Comparison of ENCODE assay signal across 28 cellular contexts in genomic region chr18:57410749-57411148, GRCh38. TPM values are rescaled to one million over a fixed set of nuclear protein-coding genes. Genes with fewer than 3 reads are reported as not detected.
"Had no signal": no experiment of that assay in that cellular context is flagged by ENCODE, and none has a peak within 500 bp of the region (broad histone marks: within the 10 kb centered on the region; RNA-seq: fewer than 3 reads in every experiment).

No MANE protein-coding gene starts in this region.

- H3K79me2 ChIP-seq: hepatocyte had no signal

- H3K27ac ChIP-seq: epithelial cell of prostate, esophagus muscularis mucosa, foreskin keratinocyte, gastroesophageal sphincter, heart left ventricle, hepatocyte, ovary, psoas muscle, skin epidermis, spleen, testis, tibial artery had no signal

- H3K27me3 ChIP-seq: foreskin keratinocyte, ovary, testis, tibial artery had no signal

- H2AFZ ChIP-seq: hepatocyte had no signal

- H3K4me1 ChIP-seq: esophagus muscularis mucosa, foreskin keratinocyte, gastroesophageal sphincter, heart left ventricle, psoas muscle, spleen, testis, tibial artery had no signal

- ATAC-seq: foreskin keratinocyte; gastroesophageal sphincter; heart left ventricle; left lobe of liver; natural killer cell; psoas muscle; right cardiac atrium; stimulated activated memory B cell treated with anti-CD40 and anti-IgM and Interleukin-4, amounts not matched to agents 10 μg/mL and 1 μg/mL and 100 μg/mL, for 72 hours; stimulated activated naive CD8-positive, alpha-beta T cell treated with anti-CD3 and anti-CD28 coated beads, Interleukin-15, Interleukin-2, amounts not matched to agents 100 U/mL and 50 U/mL, for 24 hours had no signal

- H3K4me3 ChIP-seq: esophagus muscularis mucosa, gastroesophageal sphincter, heart left ventricle, hepatocyte, lung, ovary, psoas muscle, skin epidermis, spleen, testis, tibial artery had no signal

- FAIRE-seq: kidney had no signal

- DNase-seq: effector CD8-positive, alpha-beta T cell; endodermal cell; foreskin keratinocyte; heart left ventricle; kidney; natural killer cell; occipital lobe; ovary; posterior cingulate gyrus; psoas muscle; right cardiac atrium; spleen; stimulated activated CD4-positive, alpha-beta T cell treated with anti-CD3 and anti-CD28 coated beads, Interleukin-4, amount 100 ng/mL, for 4 hours; stimulated activated naive CD8-positive, alpha-beta T cell treated with anti-CD3 and anti-CD28 coated beads, Interleukin-15, Interleukin-2, amounts not matched to agents 100 U/mL and 50 U/mL, for 24 hours; substantia nigra; testis; tibial artery had no signal

- H3K9me3 ChIP-seq: ovary, psoas muscle, testis had no signal

- H3K36me3 ChIP-seq: esophagus muscularis mucosa, gastroesophageal sphincter, heart left ventricle, ovary, spleen, tibial artery had no signal

- H3K4me2 ChIP-seq: hepatocyte had no signal

RNA-seq across cellular contexts. Expression of gene ONECUT2, which starts 24.4 kb away (rescaled TPM):
- total RNA-seq: mononuclear cell, natural killer cell had no signal

RNA-seq across cellular contexts. Expression of gene ST8SIA3, which starts 58.4 kb away (rescaled TPM):
- total RNA-seq: fibroblast of lung, foreskin keratinocyte, kidney, left lobe of liver, mononuclear cell, natural killer cell, ovary, renal cortical epithelial cell, right cardiac atrium, spleen had no signal
- polyA plus RNA-seq: fibroblast of lung, foreskin keratinocyte, heart left ventricle, hepatocyte, ovary, spleen had no signal
